In the genomic region with DNA sequence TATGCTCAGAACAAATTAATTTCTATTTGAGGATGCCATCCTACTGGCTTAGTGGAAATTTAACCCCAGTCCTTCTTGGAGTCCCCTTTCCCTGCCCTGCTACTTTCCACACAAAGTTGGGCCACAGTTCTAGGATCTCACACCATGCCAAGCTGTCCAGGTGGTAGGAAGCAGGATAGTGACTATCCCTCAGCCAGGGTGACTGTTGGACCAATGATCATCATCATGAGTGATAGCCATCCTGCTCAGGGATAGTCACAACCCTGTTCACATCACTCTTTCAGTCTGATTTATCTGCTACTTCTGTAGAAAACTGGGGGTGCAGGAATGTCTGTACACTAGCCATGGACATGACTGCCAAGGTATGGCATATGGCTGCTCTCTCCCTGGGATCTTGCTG, we compare ENCODE assay signal across 3 cellular contexts.
TF ChIP-seq lines count a peak whose summit lies in the region.

No MANE protein-coding gene starts in this region.

TF ChIP-seq in liver, 16 proteins besides CTCF, POLR2A, EP300 and RAD21:
- no peak for TF ChIP-seq NR2F2 (IDR thresholded peaks at IDR 0.05)
- no peak for TF ChIP-seq YY1 (IDR thresholded peaks at IDR 0.05)
- no peak for TF ChIP-seq FOXA1 (IDR thresholded peaks at IDR 0.05)
- TF ChIP-seq, protein P1, sequence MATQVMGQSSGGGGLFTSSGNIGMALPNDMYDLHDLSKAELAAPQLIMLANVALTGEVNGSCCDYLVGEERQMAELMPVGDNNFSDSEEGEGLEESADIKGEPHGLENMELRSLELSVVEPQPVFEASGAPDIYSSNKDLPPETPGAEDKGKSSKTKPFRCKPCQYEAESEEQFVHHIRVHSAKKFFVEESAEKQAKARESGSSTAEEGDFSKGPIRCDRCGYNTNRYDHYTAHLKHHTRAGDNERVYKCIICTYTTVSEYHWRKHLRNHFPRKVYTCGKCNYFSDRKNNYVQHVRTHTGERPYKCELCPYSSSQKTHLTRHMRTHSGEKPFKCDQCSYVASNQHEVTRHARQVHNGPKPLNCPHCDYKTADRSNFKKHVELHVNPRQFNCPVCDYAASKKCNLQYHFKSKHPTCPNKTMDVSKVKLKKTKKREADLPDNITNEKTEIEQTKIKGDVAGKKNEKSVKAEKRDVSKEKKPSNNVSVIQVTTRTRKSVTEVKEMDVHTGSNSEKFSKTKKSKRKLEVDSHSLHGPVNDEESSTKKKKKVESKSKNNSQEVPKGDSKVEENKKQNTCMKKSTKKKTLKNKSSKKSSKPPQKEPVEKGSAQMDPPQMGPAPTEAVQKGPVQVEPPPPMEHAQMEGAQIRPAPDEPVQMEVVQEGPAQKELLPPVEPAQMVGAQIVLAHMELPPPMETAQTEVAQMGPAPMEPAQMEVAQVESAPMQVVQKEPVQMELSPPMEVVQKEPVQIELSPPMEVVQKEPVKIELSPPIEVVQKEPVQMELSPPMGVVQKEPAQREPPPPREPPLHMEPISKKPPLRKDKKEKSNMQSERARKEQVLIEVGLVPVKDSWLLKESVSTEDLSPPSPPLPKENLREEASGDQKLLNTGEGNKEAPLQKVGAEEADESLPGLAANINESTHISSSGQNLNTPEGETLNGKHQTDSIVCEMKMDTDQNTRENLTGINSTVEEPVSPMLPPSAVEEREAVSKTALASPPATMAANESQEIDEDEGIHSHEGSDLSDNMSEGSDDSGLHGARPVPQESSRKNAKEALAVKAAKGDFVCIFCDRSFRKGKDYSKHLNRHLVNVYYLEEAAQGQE (IDR thresholded peaks at IDR 0.05): no peak
- no peak for TF ChIP-seq TAF1 (conservative IDR thresholded peaks at IDR 0.05)
- no peak for TF ChIP-seq HNF4A (conservative IDR thresholded peaks at IDR 0.05)
- no peak for TF ChIP-seq EGR1 (IDR thresholded peaks at IDR 0.05; ENCODE audit: low read depth in 2 of 2)
- TF ChIP-seq JUND (IDR thresholded peaks at IDR 0.05): no peak
- TF ChIP-seq, protein P2, sequence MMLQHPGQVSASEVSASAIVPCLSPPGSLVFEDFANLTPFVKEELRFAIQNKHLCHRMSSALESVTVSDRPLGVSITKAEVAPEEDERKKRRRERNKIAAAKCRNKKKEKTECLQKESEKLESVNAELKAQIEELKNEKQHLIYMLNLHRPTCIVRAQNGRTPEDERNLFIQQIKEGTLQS (IDR thresholded peaks at IDR 0.05): no peak
- TF ChIP-seq, protein P3, sequence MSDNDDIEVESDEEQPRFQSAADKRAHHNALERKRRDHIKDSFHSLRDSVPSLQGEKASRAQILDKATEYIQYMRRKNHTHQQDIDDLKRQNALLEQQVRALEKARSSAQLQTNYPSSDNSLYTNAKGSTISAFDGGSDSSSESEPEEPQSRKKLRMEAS (IDR thresholded peaks at IDR 0.05): no peak
- TF ChIP-seq SP1 (IDR thresholded peaks at IDR 0.05): no peak
- TF ChIP-seq FOXA2 (IDR thresholded peaks at IDR 0.05): no peak
- no peak for TF ChIP-seq RXRA (IDR thresholded peaks at IDR 0.05)
- TF ChIP-seq GABPA (IDR thresholded peaks at IDR 0.05 in 1 of 2, conservative IDR thresholded peaks at IDR 0.05 in 1 of 2): no peak
- TF ChIP-seq HNF4G (IDR thresholded peaks at IDR 0.05): no peak
- TF ChIP-seq, protein P4, sequence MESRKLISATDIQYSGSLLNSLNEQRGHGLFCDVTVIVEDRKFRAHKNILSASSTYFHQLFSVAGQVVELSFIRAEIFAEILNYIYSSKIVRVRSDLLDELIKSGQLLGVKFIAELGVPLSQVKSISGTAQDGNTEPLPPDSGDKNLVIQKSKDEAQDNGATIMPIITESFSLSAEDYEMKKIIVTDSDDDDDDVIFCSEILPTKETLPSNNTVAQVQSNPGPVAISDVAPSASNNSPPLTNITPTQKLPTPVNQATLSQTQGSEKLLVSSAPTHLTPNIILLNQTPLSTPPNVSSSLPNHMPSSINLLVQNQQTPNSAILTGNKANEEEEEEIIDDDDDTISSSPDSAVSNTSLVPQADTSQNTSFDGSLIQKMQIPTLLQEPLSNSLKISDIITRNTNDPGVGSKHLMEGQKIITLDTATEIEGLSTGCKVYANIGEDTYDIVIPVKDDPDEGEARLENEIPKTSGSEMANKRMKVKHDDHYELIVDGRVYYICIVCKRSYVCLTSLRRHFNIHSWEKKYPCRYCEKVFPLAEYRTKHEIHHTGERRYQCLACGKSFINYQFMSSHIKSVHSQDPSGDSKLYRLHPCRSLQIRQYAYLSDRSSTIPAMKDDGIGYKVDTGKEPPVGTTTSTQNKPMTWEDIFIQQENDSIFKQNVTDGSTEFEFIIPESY (IDR thresholded peaks at IDR 0.05): no peak
TF ChIP-seq in liver: peak in this region for 0.

TF ChIP-seq in HepG2, 621 proteins besides CTCF, POLR2A, EP300 and RAD21:
- TF ChIP-seq TRIM24 (CRISPR knock-in tag; IDR thresholded peaks at IDR 0.05) (no peak), MBD4 (IDR thresholded peaks at IDR 0.05; ENCODE audit: borderline replicate concordance, low read length) (no peak), MYC (CRISPR knock-in tag; IDR thresholded peaks at IDR 0.05; ENCODE audit: borderline replicate concordance) (no peak), PTBP1 (IDR thresholded peaks at IDR 0.05; ENCODE audit: low read depth, low read length, poor library complexity, severe bottlenecking) (no peak), ESRRA (CRISPR knock-in tag; IDR thresholded peaks at IDR 0.05; ENCODE audit: low read depth) (no peak), SOX13 (IDR thresholded peaks at IDR 0.05) (no peak), SOX13 (CRISPR knock-in tag; conservative IDR thresholded peaks at IDR 0.05 in 1 of 2, IDR thresholded peaks at IDR 0.05 in 1 of 2) (no peak), HNRNPLL (IDR thresholded peaks at IDR 0.05; ENCODE audit: low read depth, low read length, poor library complexity, severe bottlenecking) (no peak), ELF1 (CRISPR knock-in tag; IDR thresholded peaks at IDR 0.05) (no peak), NFIB (CRISPR knock-in tag; IDR thresholded peaks at IDR 0.05; ENCODE audit: borderline replicate concordance) (no peak)
- TF ChIP-seq, protein P5, sequence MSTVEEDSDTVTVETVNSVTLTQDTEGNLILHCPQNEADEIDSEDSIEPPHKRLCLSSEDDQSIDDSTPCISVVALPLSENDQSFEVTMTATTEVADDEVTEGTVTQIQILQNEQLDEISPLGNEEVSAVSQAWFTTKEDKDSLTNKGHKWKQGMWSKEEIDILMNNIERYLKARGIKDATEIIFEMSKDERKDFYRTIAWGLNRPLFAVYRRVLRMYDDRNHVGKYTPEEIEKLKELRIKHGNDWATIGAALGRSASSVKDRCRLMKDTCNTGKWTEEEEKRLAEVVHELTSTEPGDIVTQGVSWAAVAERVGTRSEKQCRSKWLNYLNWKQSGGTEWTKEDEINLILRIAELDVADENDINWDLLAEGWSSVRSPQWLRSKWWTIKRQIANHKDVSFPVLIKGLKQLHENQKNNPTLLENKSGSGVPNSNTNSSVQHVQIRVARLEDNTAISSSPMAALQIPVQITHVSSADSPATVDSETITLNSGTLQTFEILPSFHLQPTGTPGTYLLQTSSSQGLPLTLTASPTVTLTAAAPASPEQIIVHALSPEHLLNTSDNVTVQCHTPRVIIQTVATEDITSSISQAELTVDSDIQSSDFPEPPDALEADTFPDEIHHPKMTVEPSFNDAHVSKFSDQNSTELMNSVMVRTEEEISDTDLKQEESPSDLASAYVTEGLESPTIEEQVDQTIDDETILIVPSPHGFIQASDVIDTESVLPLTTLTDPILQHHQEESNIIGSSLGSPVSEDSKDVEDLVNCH (CRISPR knock-in tag; IDR thresholded peaks at IDR 0.05): no peak
- TF ChIP-seq, protein P6, sequence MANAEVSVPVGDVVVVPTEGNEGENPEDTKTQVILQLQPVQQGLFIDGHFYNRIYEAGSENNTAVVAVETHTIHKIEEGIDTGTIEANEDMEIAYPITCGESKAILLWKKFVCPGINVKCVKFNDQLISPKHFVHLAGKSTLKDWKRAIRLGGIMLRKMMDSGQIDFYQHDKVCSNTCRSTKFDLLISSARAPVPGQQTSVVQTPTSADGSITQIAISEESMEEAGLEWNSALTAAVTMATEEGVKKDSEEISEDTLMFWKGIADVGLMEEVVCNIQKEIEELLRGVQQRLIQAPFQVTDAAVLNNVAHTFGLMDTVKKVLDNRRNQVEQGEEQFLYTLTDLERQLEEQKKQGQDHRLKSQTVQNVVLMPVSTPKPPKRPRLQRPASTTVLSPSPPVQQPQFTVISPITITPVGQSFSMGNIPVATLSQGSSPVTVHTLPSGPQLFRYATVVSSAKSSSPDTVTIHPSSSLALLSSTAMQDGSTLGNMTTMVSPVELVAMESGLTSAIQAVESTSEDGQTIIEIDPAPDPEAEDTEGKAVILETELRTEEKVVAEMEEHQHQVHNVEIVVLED (CRISPR knock-in tag; IDR thresholded peaks at IDR 0.05; ENCODE audit: borderline replicate concordance): no peak
- TF ChIP-seq, protein P7, sequence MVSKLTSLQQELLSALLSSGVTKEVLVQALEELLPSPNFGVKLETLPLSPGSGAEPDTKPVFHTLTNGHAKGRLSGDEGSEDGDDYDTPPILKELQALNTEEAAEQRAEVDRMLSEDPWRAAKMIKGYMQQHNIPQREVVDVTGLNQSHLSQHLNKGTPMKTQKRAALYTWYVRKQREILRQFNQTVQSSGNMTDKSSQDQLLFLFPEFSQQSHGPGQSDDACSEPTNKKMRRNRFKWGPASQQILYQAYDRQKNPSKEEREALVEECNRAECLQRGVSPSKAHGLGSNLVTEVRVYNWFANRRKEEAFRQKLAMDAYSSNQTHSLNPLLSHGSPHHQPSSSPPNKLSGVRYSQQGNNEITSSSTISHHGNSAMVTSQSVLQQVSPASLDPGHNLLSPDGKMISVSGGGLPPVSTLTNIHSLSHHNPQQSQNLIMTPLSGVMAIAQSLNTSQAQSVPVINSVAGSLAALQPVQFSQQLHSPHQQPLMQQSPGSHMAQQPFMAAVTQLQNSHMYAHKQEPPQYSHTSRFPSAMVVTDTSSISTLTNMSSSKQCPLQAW (CRISPR knock-in tag; IDR thresholded peaks at IDR 0.05): no peak
TF ChIP-seq in HepG2: peak in this region for 0.

TF ChIP-seq in IMR-90, 13 proteins besides CTCF, POLR2A, EP300 and RAD21:
- TF ChIP-seq BHLHE40 (IDR thresholded peaks at IDR 0.05; ENCODE audit: low read depth, low read length) (no peak), CEBPB (IDR thresholded peaks at IDR 0.05; ENCODE audit: low read depth, low read length) (no peak), MAZ (IDR thresholded peaks at IDR 0.05; ENCODE audit: borderline replicate concordance, low read depth, low read length) (no peak), NFE2L2 (IDR thresholded peaks at IDR 0.05; ENCODE audit: low read depth, low read length) (no peak), MXI1 (IDR thresholded peaks at IDR 0.05; ENCODE audit: borderline replicate concordance, low read depth, low read length) (no peak), SMC3 (IDR thresholded peaks at IDR 0.05; ENCODE audit: low read depth, low read length) (no peak), FOS (IDR thresholded peaks at IDR 0.05; ENCODE audit: low read depth, low read length) (no peak)
- TF ChIP-seq, protein P8, sequence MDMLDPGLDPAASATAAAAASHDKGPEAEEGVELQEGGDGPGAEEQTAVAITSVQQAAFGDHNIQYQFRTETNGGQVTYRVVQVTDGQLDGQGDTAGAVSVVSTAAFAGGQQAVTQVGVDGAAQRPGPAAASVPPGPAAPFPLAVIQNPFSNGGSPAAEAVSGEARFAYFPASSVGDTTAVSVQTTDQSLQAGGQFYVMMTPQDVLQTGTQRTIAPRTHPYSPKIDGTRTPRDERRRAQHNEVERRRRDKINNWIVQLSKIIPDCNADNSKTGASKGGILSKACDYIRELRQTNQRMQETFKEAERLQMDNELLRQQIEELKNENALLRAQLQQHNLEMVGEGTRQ (IDR thresholded peaks at IDR 0.05; ENCODE audit: low read depth, low read length): no peak
